Comparison of ENCODE assay signal across 8 cellular contexts in genomic region chr1:40708750-40709099, GRCh38. TPM values are rescaled to one million over a fixed set of nuclear protein-coding genes. Genes with fewer than 3 reads are reported as not detected.
DNase-seq lines count a peak whose midpoint lies in the region; ATAC-seq and TF ChIP-seq lines count a peak whose summit lies in the region.

No MANE protein-coding gene starts in this region.

- H3K36me3 ChIP-seq in DND-41 (ENCODE audit: insufficient read depth, low read length) = peaks cover 10% of the 10 kb centered on the region
- peaks cover 5% of the 10 kb centered on the region for H3K36me3 ChIP-seq in OCI-LY7 (ENCODE audit: insufficient read depth, low read length)
- no peaks in the 10 kb centered on the region for H3K36me3 ChIP-seq in lung (ENCODE audit: control insufficient read depth in 2 of 2, insufficient read depth in 2 of 2, low read length in 2 of 2)
- no peaks in the 10 kb centered on the region for H3K36me3 ChIP-seq in upper lobe of left lung

- CTCF ChIA-PET in OCI-LY7 (lab: Charles Lee; ENCODE audit: unreplicated experiment) = interaction anchor here (0.5 to 0.7 kb wide), 2 partner anchors 15 to 1251 kb away, joined by 3 to 7 read pairs; no protein-coding TSS in a partner anchor

- H3K9me2 ChIP-seq in OCI-LY7 (ENCODE audit: insufficient read depth, low read length) = no peaks in the 10 kb centered on the region

- H3K4me2 ChIP-seq in DND-41 (ENCODE audit: insufficient read depth, low read length) (peak overlapping the region; percentile 57), OCI-LY7 (ENCODE audit: low read length) (peak overlapping the region; percentile 90)

- intact Hi-C loops in OCI-LY7 (cut with micrococcal nuclease; ENCODE audit: unreplicated experiment) = no loop called here

- peaks cover 32% of the 10 kb centered on the region; the same call in 1 of the 2 replicates for H4K20me1 ChIP-seq in DND-41 (ENCODE audit: insufficient read depth, low read length)
- H4K20me1 ChIP-seq in OCI-LY7 (ENCODE audit: insufficient read depth, low read length) = peaks cover 4% of the 10 kb centered on the region; the same call in 1 of the 2 replicates

- peak overlapping the region in 1 of 2 experiments; percentile 52; a peak in 3 of 4 replicates for H3K4me3 ChIP-seq in DND-41 (ENCODE audit: low read depth in 1 of 2, low read length in 2 of 2)
- H3K4me3 ChIP-seq in OCI-LY7 (ENCODE audit: low read depth, low read length, poor library complexity, severe bottlenecking) = peak overlapping the region; percentile 78
- no peak overlapping the region for H3K4me3 ChIP-seq in lung
- H3K4me3 ChIP-seq in upper lobe of left lung = peak overlapping the region in 3 of 4 donors; percentile 44 to 60 (median 48)

- DNase-seq in DND-41 (no peak), OCI-LY7 (ENCODE audit: low spot score) (peak; percentile 90), dermis blood vessel endothelial cell (peak; percentile 86), lung (ENCODE audit: low spot score) (no peak), upper lobe of left lung (no peak), NCI-H187 treated with DMSO at 0.1 percent for 48 hours (lab: John Stamatoyannopoulos, UW) (no peak)

- TF ChIP-seq EP300 in upper lobe of left lung (IDR thresholded peaks at IDR 0.05) = no peak

- H3K9me3 ChIP-seq in DND-41 (ENCODE audit: insufficient read depth, low read length, severe bottlenecking) = no peaks in the 10 kb centered on the region
- H3K9me3 ChIP-seq in OCI-LY7 (ENCODE audit: low read length) = no peaks in the 10 kb centered on the region
- no peaks in the 10 kb centered on the region for H3K9me3 ChIP-seq in lung (ENCODE audit: control insufficient read depth in 2 of 2, insufficient read depth in 1 of 2, low read length in 1 of 2)
- no peaks in the 10 kb centered on the region for H3K9me3 ChIP-seq in upper lobe of left lung

- H3K79me2 ChIP-seq in DND-41 (ENCODE audit: insufficient read depth, low read length) (peaks cover 97% of the 10 kb centered on the region), OCI-LY7 (ENCODE audit: insufficient read depth, low read depth, low read length) (peaks cover 99% of the 10 kb centered on the region)

- WGBS in lung, 2 donors = 4 to 17% methylated on average over 3 of the region's 3 CpGs
- 6 to 14% methylated on average over 3 of the region's 3 CpGs for WGBS in upper lobe of left lung, 2 donors

- H2AFZ ChIP-seq in DND-41 (ENCODE audit: low read depth, low read length) (peak overlapping the region; percentile 46; the same call in 1 of the 2 replicates), OCI-LY7 (ENCODE audit: low read length) (peak overlapping the region; percentile 59; the same call in 1 of the 2 replicates)

- ATAC-seq in DND-41 (ENCODE audit: insufficient read depth, low read depth) = peak; percentile 70
- peak; percentile 53 for ATAC-seq in GM21360 (IDR thresholded peaks at IDR 0.05; ENCODE audit: unreplicated experiment)
- peak; percentile 55 for ATAC-seq in HG03521 (IDR thresholded peaks at IDR 0.05; ENCODE audit: unreplicated experiment)
- peak; percentile 7 for ATAC-seq in lung (ENCODE audit: insufficient read depth, low FRiP score)
- ATAC-seq in upper lobe of left lung (ENCODE audit: low FRiP score in 2 of 2) = peak in 1 of 2 donors; percentile 73

- POLR2A ChIA-PET in OCI-LY7 (lab: Charles Lee) = interaction anchor here (0.6 to 15.4 kb wide), 4 partner anchors 13 to 34 kb away, joined by 4 to 168 read pairs (median 4); partner anchors contain the start of gene NFYC

- H3K27ac ChIP-seq in DND-41 (ENCODE audit: low read length) (peak overlapping the region; percentile 42), OCI-LY7 (ENCODE audit: low read depth, low read length, poor library complexity, severe bottlenecking) (peak overlapping the region; percentile 86), lung (ENCODE audit: low read depth in 1 of 2, low read length in 1 of 2) (peak overlapping the region; percentile 79 to 98), upper lobe of left lung (peak overlapping the region; percentile 62 to 85 (median 84))

- H3K4me1 ChIP-seq in DND-41 (ENCODE audit: insufficient read depth, low read length) (peaks cover 31% of the 10 kb centered on the region), OCI-LY7 (ENCODE audit: insufficient read depth, low read length, poor library complexity, severe bottlenecking) (peaks cover 62% of the 10 kb centered on the region), lung (ENCODE audit: control insufficient read depth in 2 of 2, insufficient read depth in 2 of 2, low read length in 2 of 2) (peaks cover 8 to 34% of the 10 kb centered on the region in 2 donors), upper lobe of left lung (peaks cover 49 to 71% (median 62%) of the 10 kb centered on the region in 4 donors)

- peak overlapping the region; percentile 47 for H3K9ac ChIP-seq in DND-41 (ENCODE audit: low read depth, low read length)

- H3K27me3 ChIP-seq in DND-41 (ENCODE audit: insufficient read depth, low read length, poor library complexity) (no peaks in the 10 kb centered on the region), lung (ENCODE audit: control insufficient read depth, insufficient read depth) (no peaks in the 10 kb centered on the region), upper lobe of left lung (no peaks in the 10 kb centered on the region)

- no peak for TF ChIP-seq POLR2A in upper lobe of left lung (IDR thresholded peaks at IDR 0.05)

- TF ChIP-seq CTCF in DND-41 (IDR thresholded peaks at IDR 0.05; ENCODE audit: borderline replicate concordance, extremely low read depth, low read length, poor library complexity, severe bottlenecking) = no peak
- no peak for TF ChIP-seq CTCF in OCI-LY7 (conservative IDR thresholded peaks at IDR 0.05; ENCODE audit: low read length)
- TF ChIP-seq CTCF in lung (IDR thresholded peaks at IDR 0.05; ENCODE audit: control extremely low read depth, extremely low read depth) = no peak
- TF ChIP-seq CTCF in upper lobe of left lung (IDR thresholded peaks at IDR 0.05) = no peak

- no TSS peak for BruUV-seq in OCI-LY7 (replicated peaks; lab: Mats Ljungman, UMichigan)

RNA-seq across cellular contexts. Expression of gene NFYC, which starts 17.2 kb away (rescaled TPM):
- 29.3 and 39.1 TPM in 2 replicates for total RNA-seq in OCI-LY7 (2014; rRNA removed; shearing (Covaris generic))
- total RNA-seq in OCI-LY7 (2022) (71.0 and 77.1 TPM in 2 replicates), dermis blood vessel endothelial cell (19.2 and 29.5 TPM in 2 replicates), lung (10 to 100 TPM; 56.1 to 69.5 TPM), upper lobe of left lung (10 to 100 TPM; 40.0 to 73.3 (median 50.9) TPM)
- polyA plus RNA-seq in lung = 10 to 100 TPM; 28.6 to 44.5 TPM

RNA-seq across cellular contexts. Expression of gene RIMS3, which starts 43.2 kb away (rescaled TPM):
- 79.5 and 89.3 TPM in 2 replicates for total RNA-seq in OCI-LY7 (2014; rRNA removed; shearing (Covaris generic))
- total RNA-seq in OCI-LY7 (2022) (80.3 and 106 TPM in 2 replicates), dermis blood vessel endothelial cell (0.28 and 0.34 TPM in 2 replicates), lung (1 to 10 TPM; 1.7 to 5.5 TPM), upper lobe of left lung (1 to 10 TPM; 2.7 to 9.9 (median 3.5) TPM)
- polyA plus RNA-seq in lung = 1 to 10 TPM in 1 of 2 donors, under 1 TPM in 1; 0.93 to 1.3 TPM

Comparison
In these comparisons a context has a peak if more than half of its experiments do, and no peak if none do; other contexts are left out.
1. DNase-seq: peak in OCI-LY7 (single experiment) and dermis blood vessel endothelial cell (single experiment); none in DND-41 (single experiment), lung (single experiment), upper lobe of left lung (0 of 2) and NCI-H187 treated with DMSO at 0.1 percent for 48 hours (single experiment).
2. RNA of gene RIMS3, which starts 43.2 kb away (total RNA-seq): 79.5 to 106 TPM in OCI-LY7; 1.7 to 5.5 TPM in lung, 2.7 to 9.9 TPM in upper lobe of left lung and 0.28 to 0.34 TPM in dermis blood vessel endothelial cell; every median in the first group is over 4 times any median in the second.
3. Peak in every context shown above with its lines, with median percentiles within 50 percentile points of each other: H3K27ac ChIP-seq.